Comparison of ENCODE assay signal across 35 cellular contexts in the genomic region with DNA sequence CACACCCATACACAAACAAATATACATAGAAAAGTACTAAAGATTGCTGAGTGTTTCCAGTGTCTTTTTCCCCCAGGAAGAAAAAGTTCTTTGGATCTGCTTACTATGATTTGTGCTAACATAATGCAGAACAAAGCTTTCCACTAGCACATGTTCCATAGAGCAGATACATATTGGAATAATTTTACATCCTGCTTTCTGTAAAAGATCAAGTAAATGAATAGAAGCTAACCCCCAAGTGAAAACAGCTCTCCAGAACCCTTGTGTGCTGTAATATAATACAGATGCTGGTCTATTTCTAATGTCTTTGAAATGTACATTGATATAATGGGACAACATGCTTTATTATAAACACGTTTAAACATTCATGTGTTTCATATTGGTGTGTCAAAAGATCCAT.
"Had no signal": no experiment of that assay in that cellular context is flagged by ENCODE, and none has a peak within 500 bp of the region (broad histone marks: within the 10 kb centered on the region; RNA-seq: fewer than 3 reads in every experiment).

No MANE protein-coding gene starts in this region.

- H3K4me1 ChIP-seq: ascending aorta, Peyer's patch, SJSA1 had no signal

- ATAC-seq: activated CD8-positive, alpha-beta T cell treated with anti-CD3 and anti-CD28 coated beads for 36 hours; PC-3 had no signal

- H3K27ac ChIP-seq: ascending aorta, Peyer's patch, SJSA1 had no signal

- H3K9me3 Mint-ChIP-seq: activated CD4-positive, alpha-beta T cell treated with anti-CD3 and anti-CD28 coated beads, Interleukin-2, amount 10 ng/mL, durations not matched to agents 24 days and 14 days; activated CD8-positive, alpha-beta T cell treated with anti-CD3 and anti-CD28 coated beads for 36 hours; activated naive CD4-positive, alpha-beta T cell treated with anti-CD3 and anti-CD28 coated beads, Interleukin-2, amount 50 U/mL, for 24 hours; activated naive CD8-positive, alpha-beta T cell treated with anti-CD3 and anti-CD28 coated beads, Interleukin-2, amount 10 ng/mL, durations not matched to agents 7 days and 5 days; activated T-cell treated with anti-CD3 and anti-CD28 coated beads, Interleukin-2, amount 50 U/mL, for 24 hours; activated T-helper 2 cell treated with anti-CD3 and anti-CD28 coated beads, Interferon-gamma antibody, Interleukin-2, Interleukin-4, amounts not matched to agents 10 μg/mL and 5 μg/mL and 100 μg/mL, durations not matched to agents 14 hours and 24 hours and 36 hours; T-helper 1 cell treated with Interleukin-12 subunit alpha and Interleukin-12 subunit beta and Interleukin-4 antibody, amounts not matched to agents 30 μg/mL and 1 μg/mL, for 36 hours; T-helper 2 cell treated with Interferon-gamma antibody and Interleukin-4, amounts not matched to agents 5 μg/mL and 100 μg/mL, for 36 hours had no signal

- H3K27me3 Mint-ChIP-seq: activated CD4-positive, alpha-beta T cell treated with anti-CD3 and anti-CD28 coated beads, Interleukin-2, amount 10 ng/mL, durations not matched to agents 24 days and 14 days; activated naive CD4-positive, alpha-beta T cell treated with anti-CD3 and anti-CD28 coated beads, Interleukin-2, amount 50 U/mL, for 24 hours; activated naive CD8-positive, alpha-beta T cell treated with anti-CD3 and anti-CD28 coated beads, Interleukin-2, amount 10 ng/mL, durations not matched to agents 7 days and 5 days; activated T-cell treated with anti-CD3 and anti-CD28 coated beads, Interleukin-2, amount 50 U/mL, for 24 hours had no signal

- H3K36me3 ChIP-seq: ascending aorta, Peyer's patch, SJSA1 had no signal

- H3K4me3 Mint-ChIP-seq: activated CD4-positive, alpha-beta T cell treated with anti-CD3 and anti-CD28 coated beads, Interleukin-2, amount 10 ng/mL, durations not matched to agents 24 days and 14 days; activated CD8-positive, alpha-beta T cell treated with anti-CD3 and anti-CD28 coated beads for 36 hours; activated naive CD4-positive, alpha-beta T cell treated with anti-CD3 and anti-CD28 coated beads, Interleukin-2, amount 50 U/mL, for 24 hours; activated naive CD8-positive, alpha-beta T cell treated with anti-CD3 and anti-CD28 coated beads, Interleukin-2, amount 10 ng/mL, durations not matched to agents 7 days and 5 days; activated T-cell treated with anti-CD3 and anti-CD28 coated beads, Interleukin-2, amount 50 U/mL, for 24 hours; T-helper 1 cell treated with Interleukin-12 subunit alpha and Interleukin-12 subunit beta and Interleukin-4 antibody, amounts not matched to agents 30 μg/mL and 1 μg/mL, for 36 hours; T-helper 2 cell treated with Interferon-gamma antibody and Interleukin-4, amounts not matched to agents 5 μg/mL and 100 μg/mL, for 36 hours had no signal

- H3K36me3 Mint-ChIP-seq: activated naive CD4-positive, alpha-beta T cell treated with anti-CD3 and anti-CD28 coated beads, Interleukin-2, amount 50 U/mL, for 24 hours; activated naive CD8-positive, alpha-beta T cell treated with anti-CD3 and anti-CD28 coated beads, Interleukin-2, amount 10 ng/mL, durations not matched to agents 7 days and 5 days had no signal

- H3K4me1 Mint-ChIP-seq: activated CD4-positive, alpha-beta T cell treated with anti-CD3 and anti-CD28 coated beads, Interleukin-2, amount 10 ng/mL, durations not matched to agents 24 days and 14 days; activated naive CD4-positive, alpha-beta T cell treated with anti-CD3 and anti-CD28 coated beads, Interleukin-2, amount 50 U/mL, for 24 hours; activated naive CD8-positive, alpha-beta T cell treated with anti-CD3 and anti-CD28 coated beads, Interleukin-2, amount 10 ng/mL, durations not matched to agents 7 days and 5 days had no signal

- H3K27ac Mint-ChIP-seq: activated CD4-positive, alpha-beta T cell treated with anti-CD3 and anti-CD28 coated beads, Interleukin-2, amount 10 ng/mL, durations not matched to agents 24 days and 14 days; activated CD8-positive, alpha-beta T cell treated with anti-CD3 and anti-CD28 coated beads for 36 hours; activated naive CD4-positive, alpha-beta T cell treated with anti-CD3 and anti-CD28 coated beads, Interleukin-2, amount 50 U/mL, for 24 hours; activated naive CD8-positive, alpha-beta T cell treated with anti-CD3 and anti-CD28 coated beads, Interleukin-2, amount 10 ng/mL, durations not matched to agents 7 days and 5 days; activated T-cell treated with anti-CD3 and anti-CD28 coated beads, Interleukin-2, amount 50 U/mL, for 24 hours; activated T-helper 2 cell treated with anti-CD3 and anti-CD28 coated beads, Interferon-gamma antibody, Interleukin-2, Interleukin-4, amounts not matched to agents 10 μg/mL and 5 μg/mL and 100 μg/mL, durations not matched to agents 14 hours and 24 hours and 36 hours; T-helper 1 cell treated with Interleukin-12 subunit alpha and Interleukin-12 subunit beta and Interleukin-4 antibody, amounts not matched to agents 30 μg/mL and 1 μg/mL, for 36 hours; T-helper 2 cell treated with Interferon-gamma antibody and Interleukin-4, amounts not matched to agents 5 μg/mL and 100 μg/mL, for 36 hours had no signal

- H3K4me3 ChIP-seq: ascending aorta, Peyer's patch, SJSA1 had no signal

- DNase-seq: activated CD4-positive, alpha-beta T cell treated with anti-CD3 and anti-CD28 coated beads, Interleukin-2, amount 10 ng/mL, durations not matched to agents 24 days and 14 days; activated CD4-positive, alpha-beta T cell treated with anti-CD3 and anti-CD28 coated beads, Interleukin-2, amount 50 U/mL, for 4 hours; activated CD8-positive, alpha-beta T cell treated with anti-CD3 and anti-CD28 coated beads for 36 hours; activated gamma-delta T cell; activated naive CD4-positive, alpha-beta T cell treated with Interleukin-2 at 50 U/mL for 16 hours; activated naive CD8-positive, alpha-beta T cell treated with anti-CD3 and anti-CD28 coated beads, Interleukin-2, amount 10 ng/mL, durations not matched to agents 7 days and 5 days; activated T-cell treated with anti-CD3 and anti-CD28 coated beads, Interleukin-2, amount 50 U/mL, for 24 hours; amygdala; caudate nucleus; cerebellar nuclear complex; Kasumi-1; KG1; MM.1S; MV-4-11; NCI-H1092; NCI-H1436 treated with DMSO at 0.1 percent for 48 hours; NCI-H1694 treated with DMSO at 0.1 percent for 48 hours; NCI-H2029; NCI-H2171 treated with DMSO at 0.1 percent for 48 hours; NCI-H2227 treated with DMSO at 0.1 percent for 48 hours; NCI-H446; NCI-H510A treated with DMSO at 0.1 percent for 48 hours; NCI-H526 treated with DMSO at 0.1 percent for 48 hours; NCI-H774; PC-3; Peyer's patch; RPMI8226; SHP77 treated with DMSO at 0.1 percent for 48 hours had no signal

- FAIRE-seq: bronchial epithelial cell had no signal

- H3K9me3 ChIP-seq: ascending aorta, Peyer's patch, SJSA1 had no signal
